8 cellular contexts compared by ENCODE assay signal in genomic region chr19:51339313-51339686, GRCh38. TPM values are rescaled to one million over a fixed set of nuclear protein-coding genes. Genes with fewer than 3 reads are reported as not detected.
DNase-seq lines count a peak whose midpoint lies in the region; ATAC-seq and TF ChIP-seq lines count a peak whose summit lies in the region.

No MANE protein-coding gene starts in this region.

- H2AFZ ChIP-seq in MM.1S (ENCODE audit: low read length) = no peak overlapping the region

- ATAC-seq in GM21447 (IDR thresholded peaks at IDR 0.05; ENCODE audit: unreplicated experiment) (peak; percentile 9), GM18519 (IDR thresholded peaks at IDR 0.05; ENCODE audit: low FRiP score, unreplicated experiment) (no peak)
- ATAC-seq in activated CD8-positive, alpha-beta T cell treated with anti-CD3 and anti-CD28 coated beads, Interleukin-2, amount 10 ng/mL, durations not matched to agents 7 days and 5 days = peak; percentile 15

- peak overlapping the region; percentile 78 for H3K27ac Mint-ChIP-seq in activated CD8-positive, alpha-beta T cell treated with anti-CD3 and anti-CD28 coated beads, Interleukin-2, amount 10 ng/mL, durations not matched to agents 7 days and 5 days

- H3K9me3 Mint-ChIP-seq in activated CD8-positive, alpha-beta T cell treated with anti-CD3 and anti-CD28 coated beads, Interleukin-2, amount 10 ng/mL, durations not matched to agents 7 days and 5 days (ENCODE audit: insufficient read depth) = no peaks in the 10 kb centered on the region

- H3F3A ChIP-seq in MM.1S (ENCODE audit: insufficient read depth, low read length) = no peaks in the 10 kb centered on the region

- H3K4me3 ChIP-seq in subcutaneous abdominal adipose tissue (ENCODE audit: low read depth in 1 of 5, low read length in 5 of 5) (peak overlapping the region; percentile 67 to 69 (median 68)), MM.1S (ENCODE audit: low read length) (no peak overlapping the region)

- H3K27me3 Mint-ChIP-seq in activated CD8-positive, alpha-beta T cell treated with anti-CD3 and anti-CD28 coated beads, Interleukin-2, amount 10 ng/mL, durations not matched to agents 7 days and 5 days (ENCODE audit: low read depth) = peaks cover 6% of the 10 kb centered on the region

- CTCF ChIA-PET in activated CD8-positive, alpha-beta T cell treated with anti-CD3 and anti-CD28 coated beads, Interleukin-2, amount 10 ng/mL, durations not matched to agents 7 days and 5 days (lab: Charles Lee) = interaction anchor here (0.8 to 5.3 kb wide), 16 partner anchors 10 to 101 kb away, joined by 3 to 38 read pairs (median 6); partner anchors contain the start of genes C19orf84, ETFB, NKG7 and SIGLEC10

- TF ChIP-seq CTCF in AG09319 (IDR thresholded peaks at IDR 0.05; ENCODE audit: low read depth, low read length) = peak; percentile 1
- no peak for TF ChIP-seq CTCF in MM.1S (IDR thresholded peaks at IDR 0.05; ENCODE audit: low read length)

- H3K9ac ChIP-seq in subcutaneous abdominal adipose tissue (ENCODE audit: low read length in 5 of 5) (peak overlapping the region in 1 of 5 donors; percentile 35), MM.1S (ENCODE audit: low read length) (no peak overlapping the region)

- peak overlapping the region; percentile 23 for H3K27ac ChIP-seq in subcutaneous abdominal adipose tissue (ENCODE audit: low read depth, low read length)
- no peak overlapping the region for H3K27ac ChIP-seq in MM.1S (ENCODE audit: low read length)

- H3K36me3 ChIP-seq in subcutaneous abdominal adipose tissue (ENCODE audit: control insufficient read depth in 5 of 5, insufficient read depth in 5 of 5, low read length in 5 of 5) = no peaks in the 10 kb centered on the region
- H3K36me3 ChIP-seq in MM.1S (replicated peaks; ENCODE audit: insufficient read depth, low read length) = no peaks in the 10 kb centered on the region

- no peaks in the 10 kb centered on the region for H3K79me2 ChIP-seq in MM.1S (ENCODE audit: low read length)

- peaks cover 2% of the 10 kb centered on the region for H3K36me3 Mint-ChIP-seq in activated CD8-positive, alpha-beta T cell treated with anti-CD3 and anti-CD28 coated beads, Interleukin-2, amount 10 ng/mL, durations not matched to agents 7 days and 5 days (ENCODE audit: low read depth)

- no peaks in the 10 kb centered on the region for H3K9me2 ChIP-seq in MM.1S (replicated peaks; ENCODE audit: insufficient read depth, low read length)

- peak overlapping the region; percentile 86 for H3K4me3 Mint-ChIP-seq in activated CD8-positive, alpha-beta T cell treated with anti-CD3 and anti-CD28 coated beads, Interleukin-2, amount 10 ng/mL, durations not matched to agents 7 days and 5 days

- POLR2A ChIA-PET in activated CD8-positive, alpha-beta T cell treated with anti-CD3 and anti-CD28 coated beads, Interleukin-2, amount 10 ng/mL, durations not matched to agents 7 days and 5 days (lab: Charles Lee) = interaction anchor here (2.1 to 3.3 kb wide), 2 partner anchors 25 to 55 kb away, joined by 12 to 14 read pairs; no protein-coding TSS in a partner anchor

- DNase-seq in AG09319 (ENCODE audit: extremely low read depth, low read depth) = no peak
- DNase-seq in activated CD8-positive, alpha-beta T cell treated with anti-CD3 and anti-CD28 coated beads, Interleukin-2, amount 10 ng/mL, durations not matched to agents 7 days and 5 days = no peak
- peak; percentile 78 for DNase-seq in iPS-NIHi7 (ENCODE audit: extremely low spot score)
- DNase-seq in MM.1S = no peak
- no peak for DNase-seq in D341Med (ENCODE audit: low spot score)

- no peaks in the 10 kb centered on the region for H4K20me1 ChIP-seq in MM.1S (ENCODE audit: insufficient read depth, low read length)

- H3K4me1 Mint-ChIP-seq in activated CD8-positive, alpha-beta T cell treated with anti-CD3 and anti-CD28 coated beads, Interleukin-2, amount 10 ng/mL, durations not matched to agents 7 days and 5 days (ENCODE audit: low read depth) = peaks cover 20% of the 10 kb centered on the region

- H3K27me3 ChIP-seq in subcutaneous abdominal adipose tissue (ENCODE audit: control insufficient read depth in 5 of 5, insufficient read depth in 4 of 5, low read length in 5 of 5) = no peaks in the 10 kb centered on the region
- H3K27me3 ChIP-seq in MM.1S (replicated peaks; ENCODE audit: insufficient read depth, low read length) = no peaks in the 10 kb centered on the region

- no peak overlapping the region for H3K4me2 ChIP-seq in MM.1S (ENCODE audit: low read depth, low read length)

- H3K4me1 ChIP-seq in subcutaneous abdominal adipose tissue (ENCODE audit: control insufficient read depth in 5 of 5, insufficient read depth in 5 of 5, low read length in 5 of 5) (peaks cover 1 to 21% (median 18%) of the 10 kb centered on the region in 5 donors), MM.1S (ENCODE audit: low read length) (no peaks in the 10 kb centered on the region)

- H3K9me3 ChIP-seq in subcutaneous abdominal adipose tissue (ENCODE audit: control insufficient read depth in 5 of 5, low read length in 5 of 5) (no peaks in the 10 kb centered on the region), MM.1S (replicated peaks; ENCODE audit: insufficient read depth, low read length) (no peaks in the 10 kb centered on the region)

RNA-seq across cellular contexts. Expression of gene VSIG10L, which starts 2.6 kb away (rescaled TPM):
- 1 to 10 TPM; 1.8 to 2.0 TPM for total RNA-seq in activated CD8-positive, alpha-beta T cell treated with anti-CD3 and anti-CD28 coated beads, Interleukin-2, amount 10 ng/mL, durations not matched to agents 7 days and 5 days

RNA-seq across cellular contexts. Expression of gene ETFB, which starts 26.9 kb away (rescaled TPM):
- 100 to 1,000 TPM; 137 to 141 TPM for total RNA-seq in activated CD8-positive, alpha-beta T cell treated with anti-CD3 and anti-CD28 coated beads, Interleukin-2, amount 10 ng/mL, durations not matched to agents 7 days and 5 days

RNA-seq across cellular contexts. Expression of gene IGLON5, which starts 27.9 kb away (rescaled TPM):
- total RNA-seq in activated CD8-positive, alpha-beta T cell treated with anti-CD3 and anti-CD28 coated beads, Interleukin-2, amount 10 ng/mL, durations not matched to agents 7 days and 5 days = not detected

RNA-seq across cellular contexts. Expression of gene CLDND2, which starts 29.5 kb away (rescaled TPM):
- total RNA-seq in activated CD8-positive, alpha-beta T cell treated with anti-CD3 and anti-CD28 coated beads, Interleukin-2, amount 10 ng/mL, durations not matched to agents 7 days and 5 days = 1 to 10 TPM; 8.5 to 10.0 TPM

RNA-seq across cellular contexts. Expression of gene NKG7, which starts 33.2 kb away (rescaled TPM):
- 100 to 1,000 TPM; 401 to 410 TPM for total RNA-seq in activated CD8-positive, alpha-beta T cell treated with anti-CD3 and anti-CD28 coated beads, Interleukin-2, amount 10 ng/mL, durations not matched to agents 7 days and 5 days
